Comparison of ENCODE assay signal across 1 cellular context in the genomic region with DNA sequence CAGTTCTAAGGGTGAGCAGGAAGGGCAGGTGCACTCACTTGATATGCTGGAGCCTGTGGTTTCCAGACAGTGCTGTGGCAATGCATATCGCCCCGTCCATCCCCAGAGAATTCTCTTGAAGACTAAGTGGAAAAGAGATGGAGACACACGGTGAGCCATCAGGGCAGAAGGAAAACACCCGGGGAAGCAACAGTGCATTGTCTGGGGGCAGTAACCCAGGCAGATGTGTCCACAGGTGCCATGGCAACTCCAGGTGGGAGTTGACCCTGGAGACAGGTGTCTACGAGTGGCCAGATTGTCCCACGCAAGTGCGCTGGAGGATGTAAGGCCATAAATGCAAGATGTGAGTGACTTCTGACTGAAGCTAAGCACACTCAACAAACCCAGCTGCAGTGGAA.
TF ChIP-seq lines count a peak whose summit lies in the region.

No MANE protein-coding gene starts in this region.

TF ChIP-seq in IMR-90, 13 proteins besides CTCF, POLR2A, EP300 and RAD21:
- TF ChIP-seq CEBPB (IDR thresholded peaks at IDR 0.05; ENCODE audit: low read depth, low read length): no peak
- no peak for TF ChIP-seq RCOR1 (IDR thresholded peaks at IDR 0.05; ENCODE audit: insufficient replicate concordance, low read length)
- no peak for TF ChIP-seq MXI1 (IDR thresholded peaks at IDR 0.05; ENCODE audit: borderline replicate concordance, low read depth, low read length)
- TF ChIP-seq BHLHE40 (IDR thresholded peaks at IDR 0.05; ENCODE audit: low read depth, low read length): no peak
- TF ChIP-seq, protein P1, sequence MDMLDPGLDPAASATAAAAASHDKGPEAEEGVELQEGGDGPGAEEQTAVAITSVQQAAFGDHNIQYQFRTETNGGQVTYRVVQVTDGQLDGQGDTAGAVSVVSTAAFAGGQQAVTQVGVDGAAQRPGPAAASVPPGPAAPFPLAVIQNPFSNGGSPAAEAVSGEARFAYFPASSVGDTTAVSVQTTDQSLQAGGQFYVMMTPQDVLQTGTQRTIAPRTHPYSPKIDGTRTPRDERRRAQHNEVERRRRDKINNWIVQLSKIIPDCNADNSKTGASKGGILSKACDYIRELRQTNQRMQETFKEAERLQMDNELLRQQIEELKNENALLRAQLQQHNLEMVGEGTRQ (IDR thresholded peaks at IDR 0.05; ENCODE audit: low read depth, low read length): no peak
- TF ChIP-seq CHD1 (IDR thresholded peaks at IDR 0.05; ENCODE audit: low read depth, low read length): no peak
- TF ChIP-seq MAFK (IDR thresholded peaks at IDR 0.05; ENCODE audit: low read depth, low read length): no peak
- TF ChIP-seq, protein P2, sequence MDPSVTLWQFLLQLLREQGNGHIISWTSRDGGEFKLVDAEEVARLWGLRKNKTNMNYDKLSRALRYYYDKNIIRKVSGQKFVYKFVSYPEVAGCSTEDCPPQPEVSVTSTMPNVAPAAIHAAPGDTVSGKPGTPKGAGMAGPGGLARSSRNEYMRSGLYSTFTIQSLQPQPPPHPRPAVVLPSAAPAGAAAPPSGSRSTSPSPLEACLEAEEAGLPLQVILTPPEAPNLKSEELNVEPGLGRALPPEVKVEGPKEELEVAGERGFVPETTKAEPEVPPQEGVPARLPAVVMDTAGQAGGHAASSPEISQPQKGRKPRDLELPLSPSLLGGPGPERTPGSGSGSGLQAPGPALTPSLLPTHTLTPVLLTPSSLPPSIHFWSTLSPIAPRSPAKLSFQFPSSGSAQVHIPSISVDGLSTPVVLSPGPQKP (IDR thresholded peaks at IDR 0.05; ENCODE audit: borderline replicate concordance, low read depth, low read length): no peak
- TF ChIP-seq MAZ (IDR thresholded peaks at IDR 0.05; ENCODE audit: borderline replicate concordance, low read depth, low read length): no peak
- no peak for TF ChIP-seq SMC3 (IDR thresholded peaks at IDR 0.05; ENCODE audit: low read depth, low read length)
- no peak for TF ChIP-seq NFE2L2 (IDR thresholded peaks at IDR 0.05; ENCODE audit: low read depth, low read length)
- TF ChIP-seq RFX5 (IDR thresholded peaks at IDR 0.05; ENCODE audit: low read depth, low read length): no peak
- TF ChIP-seq FOS (IDR thresholded peaks at IDR 0.05; ENCODE audit: low read depth, low read length): no peak
